1 cellular context compared by ENCODE assay signal in the genomic region with DNA sequence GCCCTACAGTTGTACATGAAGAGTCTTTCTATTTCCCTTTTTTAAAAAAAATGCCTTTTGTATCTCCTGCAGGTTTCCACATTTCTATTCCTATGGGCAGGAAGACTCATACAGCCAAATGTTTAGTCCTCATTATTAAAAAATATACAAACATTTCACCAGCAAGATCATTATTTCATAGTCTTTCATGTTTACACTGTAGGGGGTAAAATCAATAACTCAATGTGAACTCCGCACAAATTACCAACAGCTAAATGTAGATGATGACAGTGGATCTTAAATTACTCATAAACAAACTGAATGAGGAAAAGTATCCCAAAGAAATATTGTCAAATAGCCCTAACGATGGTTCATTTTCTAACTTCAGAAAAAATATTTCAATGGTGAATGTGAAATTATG.
TF ChIP-seq lines count a peak whose summit lies in the region.

No MANE protein-coding gene starts in this region.

TF ChIP-seq in HEK293, 187 proteins besides CTCF, POLR2A, EP300 and RAD21 (continued from another document):
- TF ChIP-seq, protein P1, sequence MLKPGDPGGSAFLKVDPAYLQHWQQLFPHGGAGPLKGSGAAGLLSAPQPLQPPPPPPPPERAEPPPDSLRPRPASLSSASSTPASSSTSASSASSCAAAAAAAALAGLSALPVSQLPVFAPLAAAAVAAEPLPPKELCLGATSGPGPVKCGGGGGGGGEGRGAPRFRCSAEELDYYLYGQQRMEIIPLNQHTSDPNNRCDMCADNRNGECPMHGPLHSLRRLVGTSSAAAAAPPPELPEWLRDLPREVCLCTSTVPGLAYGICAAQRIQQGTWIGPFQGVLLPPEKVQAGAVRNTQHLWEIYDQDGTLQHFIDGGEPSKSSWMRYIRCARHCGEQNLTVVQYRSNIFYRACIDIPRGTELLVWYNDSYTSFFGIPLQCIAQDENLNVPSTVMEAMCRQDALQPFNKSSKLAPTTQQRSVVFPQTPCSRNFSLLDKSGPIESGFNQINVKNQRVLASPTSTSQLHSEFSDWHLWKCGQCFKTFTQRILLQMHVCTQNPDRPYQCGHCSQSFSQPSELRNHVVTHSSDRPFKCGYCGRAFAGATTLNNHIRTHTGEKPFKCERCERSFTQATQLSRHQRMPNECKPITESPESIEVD (tag by site-specific recombination; IDR thresholded peaks at IDR 0.05) = peak; percentile 64
- TF ChIP-seq ZNF24 (tag by site-specific recombination; IDR thresholded peaks at IDR 0.05) (no peak), ZBTB1 (tag by site-specific recombination; IDR thresholded peaks at IDR 0.05) (no peak), ZNF596 (tag by site-specific recombination; IDR thresholded peaks at IDR 0.05) (no peak), GLIS1 (tag by site-specific recombination; IDR thresholded peaks at IDR 0.05) (peak; percentile 54; the same call in 1 of the 2 replicates)
- TF ChIP-seq, protein P2, sequence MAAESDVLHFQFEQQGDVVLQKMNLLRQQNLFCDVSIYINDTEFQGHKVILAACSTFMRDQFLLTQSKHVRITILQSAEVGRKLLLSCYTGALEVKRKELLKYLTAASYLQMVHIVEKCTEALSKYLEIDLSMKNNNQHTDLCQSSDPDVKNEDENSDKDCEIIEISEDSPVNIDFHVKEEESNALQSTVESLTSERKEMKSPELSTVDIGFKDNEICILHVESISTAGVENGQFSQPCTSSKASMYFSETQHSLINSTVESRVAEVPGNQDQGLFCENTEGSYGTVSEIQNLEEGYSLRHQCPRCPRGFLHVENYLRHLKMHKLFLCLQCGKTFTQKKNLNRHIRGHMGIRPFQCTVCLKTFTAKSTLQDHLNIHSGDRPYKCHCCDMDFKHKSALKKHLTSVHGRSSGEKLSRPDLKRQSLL (tag by site-specific recombination; IDR thresholded peaks at IDR 0.05) = no peak
- TF ChIP-seq, protein P3, sequence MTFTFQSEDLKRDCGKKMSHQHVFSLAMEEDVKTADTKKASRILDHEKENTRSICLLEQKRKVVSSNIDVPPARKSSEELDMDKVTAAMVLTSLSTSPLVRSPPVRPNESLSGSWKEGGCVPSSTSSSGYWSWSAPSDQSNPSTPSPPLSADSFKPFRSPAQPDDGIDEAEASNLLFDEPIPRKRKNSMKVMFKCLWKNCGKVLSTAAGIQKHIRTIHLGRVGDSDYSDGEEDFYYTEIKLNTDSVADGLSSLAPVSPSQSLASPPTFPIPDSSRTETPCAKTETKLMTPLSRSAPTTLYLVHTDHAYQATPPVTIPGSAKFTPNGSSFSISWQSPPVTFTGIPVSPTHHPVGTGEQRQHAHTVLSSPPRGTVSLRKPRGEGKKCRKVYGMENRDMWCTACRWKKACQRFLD (tag by site-specific recombination; IDR thresholded peaks at IDR 0.05) = no peak
